8 cellular contexts compared by ENCODE assay signal in the genomic region with DNA sequence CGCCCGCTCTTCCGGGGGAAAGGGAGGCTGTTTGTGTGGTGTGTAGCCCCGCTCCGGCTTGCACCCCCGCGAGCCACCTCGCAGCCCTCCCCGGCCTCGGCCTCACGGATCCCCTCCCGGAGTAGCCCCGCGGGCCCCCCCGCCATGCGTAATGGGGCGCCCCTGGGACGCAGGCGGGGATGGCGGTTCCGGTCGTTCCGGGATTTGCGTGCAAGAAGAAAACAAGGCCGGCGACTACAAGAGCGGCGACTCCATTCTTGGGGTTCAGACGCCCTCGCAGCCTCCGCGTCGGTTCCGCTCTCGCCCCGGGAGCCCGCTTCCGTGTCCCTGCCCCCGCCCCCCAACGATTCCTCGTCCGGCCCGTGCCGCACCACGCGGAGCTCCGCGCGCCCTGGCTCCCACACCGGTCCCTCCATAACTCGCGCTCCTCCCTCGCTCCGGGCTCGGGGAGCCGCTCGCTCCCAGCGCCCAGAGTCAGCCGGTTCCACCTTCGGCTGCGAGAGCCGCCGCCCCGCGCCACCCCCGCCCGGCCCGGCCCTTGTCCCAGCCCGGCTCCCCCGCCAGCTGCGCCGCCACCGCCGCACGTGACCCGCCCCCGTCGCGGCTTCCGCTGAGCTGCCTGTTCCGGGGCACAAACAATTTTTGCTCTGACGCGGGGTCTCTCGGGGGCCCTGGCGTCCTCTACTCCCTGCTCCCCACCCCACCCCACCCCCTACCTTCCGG.
DNase-seq lines count a peak whose midpoint lies in the region.

No MANE protein-coding gene starts in this region.

- WGBS in mesendoderm (ENCODE audit: extremely low coverage, insufficient coverage, low lambda C conversion rate), result no CpG with 5 or more reads among the region's 86 CpGs

- no peak overlapping the region for H4K5ac ChIP-seq in mesendoderm (ENCODE audit: low read length)

- H2AK5ac ChIP-seq in mesendoderm (ENCODE audit: low read length), result no peak overlapping the region

- peak overlapping the region; percentile 93 for H3K4ac ChIP-seq in mesendoderm (ENCODE audit: low read depth, low read length)

- peak; percentile 66 for DNase-seq in NK-92 treated with Interleukin-12 subunit alpha and Interleukin-12 subunit beta, amount 100 ng/mL, for 24 hours (lab: John Stamatoyannopoulos, UW)
- DNase-seq in NK-92 (lab: John Stamatoyannopoulos, UW; ENCODE audit: unreplicated experiment), result no peak
- DNase-seq in activated CD4-positive, alpha-beta T cell treated with anti-CD3 and anti-CD28 coated beads, Interleukin-2, amount 10 ng/mL, durations not matched to agents 7 days and 5 days, result peak; percentile 74
- DNase-seq in ecto neural progenitor cell (ENCODE audit: low spot score), result peak; percentile 80
- peak; percentile 21 for DNase-seq in mesendoderm
- peak; percentile 36 to 58 for DNase-seq in stimulated activated CD8-positive, alpha-beta memory T cell treated with anti-CD3 and anti-CD28 coated beads, Interleukin-7, amount 100 ng/mL, for 1 hour (ENCODE audit: low read depth in 2 of 2)
- DNase-seq in 8988T, result no peak

- H3K27me3 Mint-ChIP-seq in IgD-negative memory B cell, result peaks cover 16% of the 10 kb centered on the region
- H3K27me3 Mint-ChIP-seq in activated CD4-positive, alpha-beta T cell treated with anti-CD3 and anti-CD28 coated beads, Interleukin-2, amount 10 ng/mL, durations not matched to agents 7 days and 5 days, result no peaks in the 10 kb centered on the region

- H3K4me1 ChIP-seq in mesendoderm (ENCODE audit: control insufficient read depth, low read depth, low read length), result no peaks in the 10 kb centered on the region

- H3K27me3 ChIP-seq in mesendoderm (ENCODE audit: insufficient read depth, low read length, poor library complexity), result no peaks in the 10 kb centered on the region

- H3K27ac ChIP-seq in mesendoderm (ENCODE audit: low read depth, low read length), result no peak overlapping the region

- H3K27ac Mint-ChIP-seq in IgD-negative memory B cell, result peak overlapping the region; percentile 95 to 99 (median 99)
- H3K27ac Mint-ChIP-seq in activated CD4-positive, alpha-beta T cell treated with anti-CD3 and anti-CD28 coated beads, Interleukin-2, amount 10 ng/mL, durations not matched to agents 7 days and 5 days, result peak overlapping the region; percentile 99

- H3K79me2 ChIP-seq in mesendoderm (ENCODE audit: control insufficient read depth, insufficient read depth, low read length), result no peaks in the 10 kb centered on the region

- peak overlapping the region; percentile 98 for H3K18ac ChIP-seq in mesendoderm (ENCODE audit: low read length)

- H3K4me1 Mint-ChIP-seq in IgD-negative memory B cell, result peaks cover 15 to 29% (median 18%) of the 10 kb centered on the region in 3 donors
- H3K4me1 Mint-ChIP-seq in activated CD4-positive, alpha-beta T cell treated with anti-CD3 and anti-CD28 coated beads, Interleukin-2, amount 10 ng/mL, durations not matched to agents 7 days and 5 days, result peaks cover 31% of the 10 kb centered on the region

- H3K36me3 Mint-ChIP-seq in IgD-negative memory B cell, result peaks cover 2% of the 10 kb centered on the region
- H3K36me3 Mint-ChIP-seq in activated CD4-positive, alpha-beta T cell treated with anti-CD3 and anti-CD28 coated beads, Interleukin-2, amount 10 ng/mL, durations not matched to agents 7 days and 5 days (ENCODE audit: low read depth), result peaks cover 2% of the 10 kb centered on the region

- peak overlapping the region; percentile 86 for H3K56ac ChIP-seq in mesendoderm (ENCODE audit: low read length)

- no peak overlapping the region for H3K4me3 ChIP-seq in mesendoderm (ENCODE audit: low read length)

- no peak overlapping the region for H2BK15ac ChIP-seq in mesendoderm (replicated peaks; ENCODE audit: low read depth)

- no peak overlapping the region for H4K8ac ChIP-seq in mesendoderm (ENCODE audit: low read depth, low read length)

- POLR2A ChIA-PET in activated CD4-positive, alpha-beta T cell treated with anti-CD3 and anti-CD28 coated beads, Interleukin-2, amount 10 ng/mL, durations not matched to agents 7 days and 5 days (lab: Charles Lee), result no interaction called here

- H3K4me3 Mint-ChIP-seq in IgD-negative memory B cell, result peak overlapping the region; percentile 90 to 98 (median 97)
- H3K4me3 Mint-ChIP-seq in activated CD4-positive, alpha-beta T cell treated with anti-CD3 and anti-CD28 coated beads, Interleukin-2, amount 10 ng/mL, durations not matched to agents 7 days and 5 days, result peak overlapping the region; percentile 87

- no peaks in the 10 kb centered on the region for H3K36me3 ChIP-seq in mesendoderm (ENCODE audit: control insufficient read depth, insufficient read depth, low read length)

- no peaks in the 10 kb centered on the region for H3K9me3 Mint-ChIP-seq in IgD-negative memory B cell
- no peaks in the 10 kb centered on the region for H3K9me3 Mint-ChIP-seq in activated CD4-positive, alpha-beta T cell treated with anti-CD3 and anti-CD28 coated beads, Interleukin-2, amount 10 ng/mL, durations not matched to agents 7 days and 5 days

- H2BK120ac ChIP-seq in mesendoderm (ENCODE audit: low read depth, low read length), result peak overlapping the region; percentile 83

- no peaks in the 10 kb centered on the region for H3K79me1 ChIP-seq in mesendoderm (ENCODE audit: low read length)

- H3K23ac ChIP-seq in mesendoderm (ENCODE audit: low read length), result no peak overlapping the region

- no peak overlapping the region for H2BK5ac ChIP-seq in mesendoderm (ENCODE audit: low read length)

- H3K4me2 ChIP-seq in mesendoderm (ENCODE audit: low read length), result peak overlapping the region; percentile 68

- CTCF ChIA-PET in activated CD4-positive, alpha-beta T cell treated with anti-CD3 and anti-CD28 coated beads, Interleukin-2, amount 10 ng/mL, durations not matched to agents 7 days and 5 days (lab: Charles Lee), result interaction anchor here (0.7 to 1.3 kb wide), 3 partner anchors 9 to 443 kb away, joined by 3 read pairs; no protein-coding TSS in a partner anchor

- peak overlapping the region; percentile 77 for H3K9ac ChIP-seq in mesendoderm (ENCODE audit: low read length)

Comparison
In these comparisons a context has a peak if more than half of its experiments do, and no peak if none do; other contexts are left out.
1. DNase-seq: peak in NK-92 treated with Interleukin-12 subunit alpha and Interleukin-12 subunit beta, amount 100 ng/mL, for 24 hours (single experiment), activated CD4-positive, alpha-beta T cell treated with anti-CD3 and anti-CD28 coated beads, Interleukin-2, amount 10 ng/mL, durations not matched to agents 7 days and 5 days (single experiment), ecto neural progenitor cell (single experiment), mesendoderm (single experiment) and stimulated activated CD8-positive, alpha-beta memory T cell treated with anti-CD3 and anti-CD28 coated beads, Interleukin-7, amount 100 ng/mL, for 1 hour (2 of 2); none in NK-92 (single experiment) and 8988T (single experiment).